ENCODE assay signal across 30 cellular contexts in the genomic region with DNA sequence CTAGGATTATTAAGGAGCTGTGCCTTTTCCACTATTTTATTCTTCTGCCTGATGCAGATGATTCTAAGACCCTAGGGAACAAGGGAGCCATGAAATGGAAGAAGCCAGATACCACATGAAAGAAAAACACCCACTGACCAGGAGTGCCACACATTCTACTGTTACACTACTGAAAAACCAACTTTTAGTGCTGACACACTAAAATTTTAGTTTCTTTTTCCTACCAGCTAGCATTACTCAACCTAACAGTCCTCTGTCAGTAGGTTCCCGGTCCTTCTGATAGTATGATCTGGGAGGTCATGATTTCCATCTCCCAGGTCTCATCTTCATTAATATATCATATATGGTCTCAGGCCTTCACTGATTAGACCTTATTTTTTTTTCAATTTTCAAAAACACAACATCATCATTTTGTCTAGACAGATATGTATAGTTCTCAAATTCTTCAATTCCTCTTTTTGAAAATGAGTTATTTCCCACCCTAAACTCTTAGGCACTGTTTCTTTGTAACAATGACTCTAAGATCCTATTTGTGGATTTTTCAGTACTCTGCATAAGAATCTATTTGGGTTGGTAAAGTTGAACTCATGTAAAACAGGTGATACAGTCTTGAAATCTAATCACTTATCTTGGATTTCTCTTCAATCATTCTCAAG.
"Had no signal": no experiment of that assay in that cellular context is flagged by ENCODE, and none has a peak within 500 bp of the region (broad histone marks: within the 10 kb centered on the region; RNA-seq: fewer than 3 reads in every experiment).

No MANE protein-coding gene starts in this region.

- DNase-seq: natural killer cell; occipital lobe; ovary; posterior cingulate gyrus; psoas muscle; right cardiac atrium; spleen; stimulated activated CD4-positive, alpha-beta T cell treated with anti-CD3 and anti-CD28 coated beads, Interleukin-12 subunit alpha, Interleukin-12 subunit beta, amount 100 ng/mL, for 4 hours; stimulated activated CD4-positive, alpha-beta T cell treated with anti-CD3 and anti-CD28 coated beads, Interleukin-1b, Interleukin-23, amount 100 ng/mL, for 48 hours; stimulated activated CD4-positive, alpha-beta T cell treated with anti-CD3 and anti-CD28 coated beads, Interleukin-4, amount 100 ng/mL, for 1 hour; stimulated activated CD4-positive, alpha-beta T cell treated with anti-CD3 and anti-CD28 coated beads, Interleukin-4, amount 100 ng/mL, for 4 hours; stimulated activated CD8-positive, alpha-beta memory T cell treated with anti-CD3 and anti-CD28 coated beads, Interleukin-4, amount 100 ng/mL, for 48 hours; stimulated activated naive CD4-positive, alpha-beta T cell treated with Interleukin-2 at 50 U/mL for 16 hours; stomach; thyroid gland; trophoblast cell; upper lobe of left lung had no signal

- H3K27me3 Mint-ChIP-seq: progenitor cell of endocrine pancreas; stimulated activated memory B cell treated with anti-CD40 and anti-IgM and Interleukin-4, amounts not matched to agents 10 μg/mL and 1 μg/mL and 100 μg/mL, for 72 hours; stimulated activated naive CD8-positive, alpha-beta T cell treated with anti-CD3 and anti-CD28 coated beads, Interleukin-15, Interleukin-2, amounts not matched to agents 100 ng/mL and 50 ng/mL, for 24 hours had no signal

- H3K4me1 ChIP-seq: parathyroid adenoma, psoas muscle, spleen, stomach, thyroid gland, tibial nerve, upper lobe of left lung, vagina had no signal

- H3K4me1 Mint-ChIP-seq: natural killer cell, nephron had no signal

- H3K27me3 ChIP-seq: neural progenitor cell, ovary, spleen, stomach, thyroid gland, tibial nerve, upper lobe of left lung, vagina had no signal

- H2AFZ ChIP-seq: neural progenitor cell, parathyroid adenoma had no signal

- H3K9ac ChIP-seq: neural progenitor cell, parathyroid adenoma had no signal

- H3K4me2 ChIP-seq: neural progenitor cell, smooth muscle cell had no signal

- H3K27ac ChIP-seq: neural progenitor cell, ovary, parathyroid adenoma, psoas muscle, stomach, thoracic aorta, thyroid gland, tibial nerve, upper lobe of left lung, vagina had no signal

- H3K9me3 Mint-ChIP-seq: nephron, neural progenitor cell had no signal

- ATAC-seq: natural killer cell; psoas muscle; right cardiac atrium; sciatic nerve; stimulated activated memory B cell treated with anti-CD40 and anti-IgM and Interleukin-4, amounts not matched to agents 10 μg/mL and 1 μg/mL and 100 μg/mL, for 72 hours had no signal

- H3K36me3 ChIP-seq: neural progenitor cell, ovary, spleen, stomach, thoracic aorta, thyroid gland, tibial nerve, upper lobe of left lung, vagina had no signal

- H3K4me3 Mint-ChIP-seq: natural killer cell; nephron; neural progenitor cell; stimulated activated memory B cell treated with anti-CD40 and anti-IgM and Interleukin-4, amounts not matched to agents 10 μg/mL and 1 μg/mL and 100 μg/mL, for 72 hours; stimulated activated naive CD8-positive, alpha-beta T cell treated with anti-CD3 and anti-CD28 coated beads, Interleukin-15, Interleukin-2, amounts not matched to agents 100 ng/mL and 50 ng/mL, for 24 hours had no signal

- H3K36me3 Mint-ChIP-seq: natural killer cell, neural progenitor cell had no signal

- H3K4me3 ChIP-seq: neural progenitor cell, ovary, psoas muscle, skin epidermis, smooth muscle cell, spleen, stomach, thoracic aorta, thyroid gland, tibial nerve, upper lobe of left lung, vagina had no signal

- H3K79me2 ChIP-seq: parathyroid adenoma had no signal

- H3K27ac Mint-ChIP-seq: natural killer cell; nephron; neural progenitor cell; progenitor cell of endocrine pancreas; stimulated activated memory B cell treated with anti-CD40 and anti-IgM and Interleukin-4, amounts not matched to agents 10 μg/mL and 1 μg/mL and 100 μg/mL, for 72 hours; stimulated activated naive CD8-positive, alpha-beta T cell treated with anti-CD3 and anti-CD28 coated beads, Interleukin-15, Interleukin-2, amounts not matched to agents 100 ng/mL and 50 ng/mL, for 24 hours had no signal

- FAIRE-seq: urothelium cell line had no signal

- H3K9me3 ChIP-seq: ovary, psoas muscle, stomach, thoracic aorta, thyroid gland, upper lobe of left lung, vagina had no signal
